2 cellular contexts compared by ENCODE assay signal in genomic region chr16:23286131-23286532, GRCh38.
TF ChIP-seq lines count a peak whose summit lies in the region.

No MANE protein-coding gene starts in this region.

TF ChIP-seq in IMR-90, 13 proteins besides CTCF, POLR2A, EP300 and RAD21:
- TF ChIP-seq FOS (IDR thresholded peaks at IDR 0.05; ENCODE audit: low read depth, low read length) (no peak), CEBPB (IDR thresholded peaks at IDR 0.05; ENCODE audit: low read depth, low read length) (no peak), RFX5 (IDR thresholded peaks at IDR 0.05; ENCODE audit: low read depth, low read length) (no peak), MAZ (IDR thresholded peaks at IDR 0.05; ENCODE audit: borderline replicate concordance, low read depth, low read length) (no peak), USF2 (IDR thresholded peaks at IDR 0.05; ENCODE audit: low read depth, low read length) (no peak), CHD1 (IDR thresholded peaks at IDR 0.05; ENCODE audit: low read depth, low read length) (no peak)

TF ChIP-seq in H1, 55 proteins besides CTCF, POLR2A, EP300 and RAD21:
- TF ChIP-seq ASH2L (IDR thresholded peaks at IDR 0.05; ENCODE audit: low read length), result no peak
